9 cellular contexts compared by ENCODE assay signal in genomic region chr12:54384591-54385041, GRCh38. TPM values are rescaled to one million over a fixed set of nuclear protein-coding genes. Genes with fewer than 3 reads are reported as not detected.
DNase-seq lines count a peak whose midpoint lies in the region; TF ChIP-seq lines count a peak whose summit lies in the region.
"Had no signal": no experiment of that assay in that cellular context is flagged by ENCODE, and none has a peak within 500 bp of the region (broad histone marks: within the 10 kb centered on the region; RNA-seq: fewer than 3 reads in every experiment).

Gene ZNF385A, minus strand, starts transcription at chr12:54384733. Its CDS starts 219 bp downstream, at chr12:54384514.

- H3K27me3 ChIP-seq in H9 (ENCODE audit: insufficient read depth, low read length) (no peaks in the 10 kb centered on the region), SJCRH30 (no peaks in the 10 kb centered on the region), iPS-15b (ENCODE audit: control insufficient read depth, insufficient read depth, low read length) (no peaks in the 10 kb centered on the region)

- no peaks in the 10 kb centered on the region; the same call in 1 of the 2 replicates for H3K36me3 ChIP-seq in SJCRH30
- H3K36me3 ChIP-seq in iPS-15b (ENCODE audit: control insufficient read depth, insufficient read depth, low read length): peaks cover 4% of the 10 kb centered on the region

- H3K9me3 ChIP-seq in H9 (ENCODE audit: control insufficient read depth, low read depth, low read length) (no peaks in the 10 kb centered on the region), SJCRH30 (replicated peaks) (no peaks in the 10 kb centered on the region), iPS-15b (ENCODE audit: control insufficient read depth, insufficient read depth, low read length) (no peaks in the 10 kb centered on the region)

- H3K4me3 ChIP-seq in SJCRH30 (peak within 1 kb of the TSS; percentile 44), iPS-15b (ENCODE audit: low read depth, low read length) (peak within 1 kb of the TSS; percentile 36)

- peak within 1 kb of the TSS; percentile 17 for H3K4me2 ChIP-seq in H9 (ENCODE audit: insufficient read depth, insufficient read length, low read length)

- no peak within 1 kb of the TSS for H3K18ac ChIP-seq in H9 (ENCODE audit: insufficient read length, low read depth, low read length)

- H4K91ac ChIP-seq in H9 (ENCODE audit: insufficient read length, low read depth, low read length): no peak within 1 kb of the TSS

- H2AFZ ChIP-seq in H9 (ENCODE audit: low read length): no peak within 1 kb of the TSS

- H3K27ac ChIP-seq in H9 (ENCODE audit: insufficient read length, low read depth, low read length) (no peak within 1 kb of the TSS), SJCRH30 (peak within 1 kb of the TSS; percentile 41; the same call in 1 of the 2 replicates)

- TF ChIP-seq CTCF in H9 (conservative IDR thresholded peaks at IDR 0.05): no peak

- H3K9ac ChIP-seq in H9 (ENCODE audit: extremely low read depth, insufficient read length, low read length) (no peak within 1 kb of the TSS), iPS-15b (ENCODE audit: low read depth, low read length) (peak within 1 kb of the TSS; percentile 60)

- H3K56ac ChIP-seq in H9 (ENCODE audit: insufficient read length, low read depth, low read length): no peak within 1 kb of the TSS

- H3K4ac ChIP-seq in H9 (ENCODE audit: low read depth, low read length): no peak within 1 kb of the TSS

- H2BK5ac ChIP-seq in H9 (ENCODE audit: insufficient read length, low read length): no peak within 1 kb of the TSS

- H3K23me2 ChIP-seq in H9 (ENCODE audit: insufficient read length, low read depth, low read length, poor library complexity, severe bottlenecking): peaks cover 8% of the 10 kb centered on the region

- peaks cover 59 to 62% of the 10 kb centered on the region in 2 experiments for H3K4me1 Mint-ChIP-seq in H9
- peaks cover 1 to 3% of the 10 kb centered on the region in 2 donors for H3K4me1 Mint-ChIP-seq in immature natural killer cell

- no peaks in the 10 kb centered on the region for H3K79me1 ChIP-seq in H9 (ENCODE audit: insufficient read depth, low read depth, low read length, poor library complexity, severe bottlenecking)

- no peak within 1 kb of the TSS for H2BK12ac ChIP-seq in H9 (ENCODE audit: insufficient read length, low read depth, low read length)

- H4K20me1 ChIP-seq in H9 (ENCODE audit: control insufficient read depth, insufficient read depth, insufficient read length): no peaks in the 10 kb centered on the region

- H4K5ac ChIP-seq in H9 (ENCODE audit: insufficient read length, low read depth, low read length): no peak within 1 kb of the TSS

- H3K27ac Mint-ChIP-seq in H9: peak within 1 kb of the TSS in 2 of 3 experiments; percentile 66 to 79; a peak in 3 of 7 replicates
- H3K27ac Mint-ChIP-seq in immature natural killer cell: peak within 1 kb of the TSS in 2 of 6 donors; percentile 14 to 23

- no peak within 1 kb of the TSS for H3T11ph ChIP-seq in H9 (ENCODE audit: low read length)

- no peak within 1 kb of the TSS for H2BK15ac ChIP-seq in H9 (ENCODE audit: low read depth, low read length)

- H3K36me3 Mint-ChIP-seq in H9 (ENCODE audit: insufficient read depth in 1 of 3, low read depth in 3 of 3) (peaks cover 2 to 23% (median 8%) of the 10 kb centered on the region in 3 experiments; a peak in 6 of 7 replicates), immature natural killer cell (peaks cover 0 to 5% (median 0%) of the 10 kb centered on the region in 3 donors)

- no CpG with 5 or more reads among the region's 1 CpG for WGBS in H9 (ENCODE audit: extremely low coverage, insufficient read length, low lambda C conversion rate)

- no peaks in the 10 kb centered on the region for H3K27me3 Mint-ChIP-seq in H9 (ENCODE audit: low read depth)
- H3K27me3 Mint-ChIP-seq in immature natural killer cell (ENCODE audit: low read depth in 3 of 3): peaks cover 0 to 4% (median 0%) of the 10 kb centered on the region in 3 donors
- H3K27me3 Mint-ChIP-seq: stimulated activated naive CD8-positive, alpha-beta T cell treated with anti-CD3 and anti-CD28 coated beads, Interleukin-15, Interleukin-2, amounts not matched to agents 100 ng/mL and 50 ng/mL, for 24 hours had no signal

- no peak within 1 kb of the TSS for H4K8ac ChIP-seq in H9 (replicated peaks; ENCODE audit: insufficient read length, low read depth, low read length)

- DNase-seq in H9 (no peak), SJCRH30 (no peak), superior temporal gyrus (ENCODE audit: extremely low spot score) (peak; percentile 15), foreskin melanocyte (no peak), immature natural killer cell (no peak), NCI-H345 treated with DMSO at 0.1 percent for 48 hours (lab: John Stamatoyannopoulos, UW; ENCODE audit: unreplicated experiment) (no peak)
- no peak for DNase-seq in stimulated activated naive CD4-positive, alpha-beta T cell (lab: John Stamatoyannopoulos, UW)

- peak within 1 kb of the TSS; percentile 25 to 60 for H3K4me3 Mint-ChIP-seq in H9
- H3K4me3 Mint-ChIP-seq in immature natural killer cell: peak within 1 kb of the TSS in 1 of 5 donors; percentile 19
- H3K4me3 Mint-ChIP-seq: stimulated activated naive CD8-positive, alpha-beta T cell treated with anti-CD3 and anti-CD28 coated beads, Interleukin-15, Interleukin-2, amounts not matched to agents 100 ng/mL and 50 ng/mL, for 24 hours had no signal

- no peaks in the 10 kb centered on the region; the same call in 1 of the 2 replicates for H3K79me2 ChIP-seq in H9 (ENCODE audit: insufficient read depth, low read length)

- no peaks in the 10 kb centered on the region for H3K9me3 Mint-ChIP-seq in H9
- no peaks in the 10 kb centered on the region for H3K9me3 Mint-ChIP-seq in immature natural killer cell
- H3K9me3 Mint-ChIP-seq: stimulated activated naive CD8-positive, alpha-beta T cell treated with anti-CD3 and anti-CD28 coated beads, Interleukin-15, Interleukin-2, amounts not matched to agents 100 ng/mL and 50 ng/mL, for 24 hours had no signal

- no peak within 1 kb of the TSS for H3K23ac ChIP-seq in H9 (ENCODE audit: insufficient read length, low read depth, low read length)

- H3K4me1 ChIP-seq in H9 (ENCODE audit: insufficient read depth, low read length) (peaks cover 25% of the 10 kb centered on the region), SJCRH30 (peaks cover 44% of the 10 kb centered on the region), iPS-15b (ENCODE audit: control insufficient read depth, insufficient read depth, low read length) (peaks cover 56% of the 10 kb centered on the region)

- no peak within 1 kb of the TSS for H2AK5ac ChIP-seq in H9 (ENCODE audit: insufficient read length, low read length)

- H3K14ac ChIP-seq in H9 (ENCODE audit: insufficient read depth, low read length): no peak within 1 kb of the TSS

- no peak within 1 kb of the TSS for H2BK120ac ChIP-seq in H9 (ENCODE audit: low read depth, low read length, poor library complexity, severe bottlenecking)

- no peak within 1 kb of the TSS for H2BK20ac ChIP-seq in H9 (ENCODE audit: low read depth, low read length, poor library complexity, severe bottlenecking)

RNA-seq across cellular contexts. Expression of gene ZNF385A, which starts in this region (rescaled TPM):
- total RNA-seq in H9 (2021): 5.7 and 6.2 TPM in 2 replicates
- 12.7 and 13.2 TPM in 2 replicates for total RNA-seq in SJCRH30 (2014; rRNA removed; shearing (Covaris generic))
- 1 to 10 TPM; 1.8 to 2.7 (median 2.2) TPM for polyA plus RNA-seq in immature natural killer cell
